Comparison of ENCODE assay signal across 8 cellular contexts in the genomic region with DNA sequence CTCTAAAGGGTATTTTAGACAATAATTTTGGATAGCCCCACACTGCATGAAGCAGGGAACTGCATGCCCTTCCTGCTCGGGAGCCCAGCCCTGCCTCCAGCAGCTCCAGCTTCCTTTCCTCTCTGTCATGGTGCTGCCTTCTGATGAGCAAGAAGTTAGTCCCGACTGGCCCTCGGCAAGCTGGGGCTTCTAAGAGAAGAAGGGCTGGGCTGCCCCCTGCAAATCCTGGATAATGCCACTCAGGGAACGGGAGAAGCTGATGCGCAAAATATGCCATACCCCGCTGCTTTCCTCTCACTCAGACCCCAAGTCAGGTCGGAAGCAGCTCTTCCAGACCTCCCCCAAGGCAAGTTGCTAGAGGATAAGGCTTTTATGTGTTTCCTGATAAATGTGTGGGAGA.
A peak's percentile ranks its signal among the peaks of the same experiment; 100 is the strongest.
DNase-seq lines count a peak whose midpoint lies in the region; ATAC-seq and TF ChIP-seq lines count a peak whose summit lies in the region.

No MANE protein-coding gene starts in this region.

- peak overlapping the region; percentile 10; the same call in 1 of the 2 replicates for H2BK120ac ChIP-seq in IMR-90 (ENCODE audit: low read depth, low read length)

- peak overlapping the region; percentile 4; the same call in 1 of the 2 replicates for H2AK5ac ChIP-seq in IMR-90 (ENCODE audit: low read depth, low read length)

- no peak overlapping the region for H3K9ac ChIP-seq in IMR-90 (ENCODE audit: low read depth, low read length)

- H3K27ac ChIP-seq in CD8-positive, alpha-beta T cell (ENCODE audit: low read depth, low read length), result peak overlapping the region; percentile 90
- H3K27ac ChIP-seq in IMR-90 (ENCODE audit: insufficient read depth, low read length) (no peak overlapping the region), SJCRH30 (no peak overlapping the region)

- H3K27me3 ChIP-seq in CD8-positive, alpha-beta T cell (ENCODE audit: insufficient read depth, low read length), result no peaks in the 10 kb centered on the region
- peaks cover 1% of the 10 kb centered on the region; the same call in 1 of the 2 replicates for H3K27me3 ChIP-seq in IMR-90 (ENCODE audit: control insufficient read depth, insufficient read depth, low read length)
- no peaks in the 10 kb centered on the region for H3K27me3 ChIP-seq in SJCRH30

- no peak overlapping the region for H3K4ac ChIP-seq in IMR-90 (ENCODE audit: low read depth, low read length)

- H3K79me1 ChIP-seq in IMR-90 (ENCODE audit: low read depth in 1 of 2, low read length in 2 of 2), result no peaks in the 10 kb centered on the region

- POLR2A ChIA-PET in CD8-positive, alpha-beta T cell (lab: Charles Lee), result interaction anchor here (0.7 to 5.3 kb wide), 28 partner anchors 7 to 341 kb away, joined by 3 to 58 read pairs (median 8); no protein-coding TSS in a partner anchor
- POLR2A ChIA-PET in IMR-90 (lab: Charles Lee; ENCODE audit: unreplicated experiment), result no interaction called here

- no peak overlapping the region for H2BK20ac ChIP-seq in IMR-90 (ENCODE audit: low read depth, low read length)

- no peak overlapping the region for H3K56ac ChIP-seq in IMR-90 (ENCODE audit: extremely low read depth, insufficient read depth, low read length)

- H3K4me3 Mint-ChIP-seq in CD8-positive, alpha-beta T cell, result peak overlapping the region; percentile 88
- H3K4me3 Mint-ChIP-seq in activated naive CD8-positive, alpha-beta T cell treated with anti-CD3 and anti-CD28 coated beads for 36 hours, result peak overlapping the region; percentile 82
- peak overlapping the region; percentile 59 to 96 (median 88) for H3K4me3 Mint-ChIP-seq in naive B cell
- no peak overlapping the region for H3K4me3 Mint-ChIP-seq in Calu3 (ENCODE audit: low read depth, unreplicated experiment)

- no peak overlapping the region; the same call in 1 of the 2 replicates for H4K91ac ChIP-seq in IMR-90 (ENCODE audit: insufficient read depth, low read depth, low read length)

- H3K9me3 ChIP-seq in CD8-positive, alpha-beta T cell (ENCODE audit: low read length), result no peaks in the 10 kb centered on the region
- H3K9me3 ChIP-seq in IMR-90 (ENCODE audit: control insufficient read depth, insufficient read depth, low read length) (no peaks in the 10 kb centered on the region), SJCRH30 (replicated peaks) (no peaks in the 10 kb centered on the region)

- no peak for ATAC-seq in CD8-positive, alpha-beta T cell
- no peak for ATAC-seq in IMR-90 (ENCODE audit: low read depth)
- no peak for ATAC-seq in naive B cell (ENCODE audit: low read depth in 2 of 2)
- ATAC-seq in GM21423 (IDR thresholded peaks at IDR 0.05; ENCODE audit: unreplicated experiment), result no peak

- H4K20me1 ChIP-seq in IMR-90 (ENCODE audit: insufficient read depth, low read length), result no peaks in the 10 kb centered on the region

- DNase-seq in CD8-positive, alpha-beta T cell, result peak in 1 of 7 experiments; percentile 22
- DNase-seq in IMR-90, result no peak
- no peak for DNase-seq in activated naive CD8-positive, alpha-beta T cell treated with anti-CD3 and anti-CD28 coated beads for 36 hours
- no peak for DNase-seq in naive B cell
- DNase-seq in SJCRH30, result no peak
- DNase-seq in Calu3, result no peak
- DNase-seq in AG08396 (ENCODE audit: low spot score), result no peak

- no peak for TF ChIP-seq CTCF in CD8-positive, alpha-beta T cell (IDR thresholded peaks at IDR 0.05)
- TF ChIP-seq CTCF in IMR-90 (conservative IDR thresholded peaks at IDR 0.05; ENCODE audit: low read depth, low read length) (no peak), Calu3 (IDR thresholded peaks at IDR 0.05; ENCODE audit: unreplicated experiment) (no peak)

- no peak overlapping the region for H2AK9ac ChIP-seq in IMR-90 (replicated peaks; ENCODE audit: low read depth, low read length, poor library complexity)

- no peaks in the 10 kb centered on the region for H3K27me3 Mint-ChIP-seq in CD8-positive, alpha-beta T cell (ENCODE audit: low read depth)
- H3K27me3 Mint-ChIP-seq in activated naive CD8-positive, alpha-beta T cell treated with anti-CD3 and anti-CD28 coated beads for 36 hours, result no peaks in the 10 kb centered on the region
- no peaks in the 10 kb centered on the region for H3K27me3 Mint-ChIP-seq in naive B cell
- no peaks in the 10 kb centered on the region for H3K27me3 Mint-ChIP-seq in Calu3 (ENCODE audit: unreplicated experiment)

- no peak overlapping the region; the same call in 2 of the 3 replicates for H2BK15ac ChIP-seq in IMR-90 (ENCODE audit: low read depth, low read length)

- peaks cover 5% of the 10 kb centered on the region for H3K9me3 Mint-ChIP-seq in CD8-positive, alpha-beta T cell
- H3K9me3 Mint-ChIP-seq in activated naive CD8-positive, alpha-beta T cell treated with anti-CD3 and anti-CD28 coated beads for 36 hours, result peaks cover 17% of the 10 kb centered on the region
- no peaks in the 10 kb centered on the region for H3K9me3 Mint-ChIP-seq in naive B cell
- no peaks in the 10 kb centered on the region for H3K9me3 Mint-ChIP-seq in Calu3 (ENCODE audit: low read depth, unreplicated experiment)

- no peak overlapping the region for H4K8ac ChIP-seq in IMR-90 (ENCODE audit: low read depth in 2 of 2, low read length in 2 of 2)

- H3K14ac ChIP-seq in IMR-90 (replicated peaks; ENCODE audit: low read depth, low read length), result no peak overlapping the region

- dilution Hi-C loops in IMR-90 (cut with HindIII; ENCODE audit: low sequenced_read_pairs, unreplicated experiment), result no loop called here

- H3K23ac ChIP-seq in IMR-90 (ENCODE audit: low read depth, low read length), result no peak overlapping the region

- peaks cover 77% of the 10 kb centered on the region for H3K4me1 ChIP-seq in CD8-positive, alpha-beta T cell (ENCODE audit: insufficient read depth, low read length)
- H3K4me1 ChIP-seq in IMR-90 (ENCODE audit: control insufficient read depth, insufficient read depth, low read length), result peaks cover 14% of the 10 kb centered on the region
- H3K4me1 ChIP-seq in SJCRH30, result peaks cover 24% of the 10 kb centered on the region

- TF ChIP-seq RAD21 in IMR-90 (IDR thresholded peaks at IDR 0.05; ENCODE audit: low read length), result no peak

- H3K4me3 ChIP-seq in CD8-positive, alpha-beta T cell (ENCODE audit: low read depth, low read length), result peak overlapping the region; percentile 51
- no peak overlapping the region for H3K4me3 ChIP-seq in IMR-90 (ENCODE audit: insufficient read depth, low read depth, low read length)
- H3K4me3 ChIP-seq in SJCRH30, result no peak overlapping the region

- CTCF ChIA-PET in CD8-positive, alpha-beta T cell (lab: Charles Lee), result interaction anchor here (0.8 to 18.0 kb wide), 44 partner anchors 10 to 340 kb away, joined by 3 to 236 read pairs (median 5); no protein-coding TSS in a partner anchor
- CTCF ChIA-PET in IMR-90 (lab: Yijun Ruan, JAX), result interaction anchor here (0.9 to 1.5 kb wide), 6 partner anchors 119 to 341 kb away, joined by 3 to 9 read pairs (median 4); no protein-coding TSS in a partner anchor
- CTCF ChIA-PET in Calu3 (lab: Charles Lee), result interaction anchor here (1.0 to 2.2 kb wide), 5 partner anchors 119 to 341 kb away, joined by 3 to 9 read pairs (median 7); no protein-coding TSS in a partner anchor

- H3K4me2 ChIP-seq in IMR-90 (ENCODE audit: low read depth, low read length), result no peak overlapping the region

- no peak overlapping the region for H3K18ac ChIP-seq in IMR-90 (ENCODE audit: low read depth, low read length)

- BruUV-seq in IMR-90 (replicated peaks; lab: Mats Ljungman, UMichigan) (no TSS peak), Calu3 (replicated peaks; lab: Mats Ljungman, UMichigan) (no TSS peak)

- intact Hi-C loops in CD8-positive, alpha-beta T cell (cut with DNase I, micrococcal nuclease), result loop anchor here (2.0 to 5.0 kb wide), 7 partner anchors 86 to 466 kb away; no protein-coding TSS in a partner anchor
- intact Hi-C loops in IMR-90 (cut with micrococcal nuclease), result loop anchor here (2.0 to 5.0 kb wide), 2 partner anchors 162 to 259 kb away; no protein-coding TSS in a partner anchor
- intact Hi-C loops in Calu3 (cut with micrococcal nuclease; ENCODE audit: unreplicated experiment), result loop anchor here (2.0 to 10.0 kb wide), 5 partner anchors 80 to 544 kb away; no protein-coding TSS in a partner anchor

- H3K4me1 Mint-ChIP-seq in CD8-positive, alpha-beta T cell (ENCODE audit: low read depth), result peaks cover 92% of the 10 kb centered on the region
- peaks cover 91% of the 10 kb centered on the region for H3K4me1 Mint-ChIP-seq in activated naive CD8-positive, alpha-beta T cell treated with anti-CD3 and anti-CD28 coated beads for 36 hours
- H3K4me1 Mint-ChIP-seq in naive B cell, result peaks cover 72 to 95% (median 83%) of the 10 kb centered on the region in 3 donors
- H3K4me1 Mint-ChIP-seq in Calu3 (ENCODE audit: low read depth, unreplicated experiment), result peaks cover 30% of the 10 kb centered on the region

- H2AFZ ChIP-seq in IMR-90 (replicated peaks; ENCODE audit: low read length, poor library complexity), result no peak overlapping the region

- WGBS in IMR-90 (ENCODE audit: extremely low coverage in 2 of 2, insufficient read length in 1 of 2), 2 experiments, result 83% methylated on average over 3 of the region's 7 CpGs; no CpG with 5 or more reads in 1 of the 2 experiments

- no peak overlapping the region for H2BK5ac ChIP-seq in IMR-90 (ENCODE audit: low read depth, low read length, poor library complexity, severe bottlenecking)

- in situ Hi-C loops in IMR-90 (cut with MboI; ENCODE audit: low sequenced_read_pairs), result loop anchor here (5.0 kb wide), 1 partner anchor 166 kb away; no protein-coding TSS in a partner anchor

- H4K5ac ChIP-seq in IMR-90 (ENCODE audit: low read depth, low read length), result no peak overlapping the region

- H3K9me1 ChIP-seq in IMR-90 (ENCODE audit: insufficient read depth, low read length), result peaks cover 3% of the 10 kb centered on the region; the same call in 1 of the 2 replicates

- TF ChIP-seq POLR2A in IMR-90 (IDR thresholded peaks at IDR 0.05; ENCODE audit: low read depth, low read length), result no peak

- H3K27ac Mint-ChIP-seq in CD8-positive, alpha-beta T cell, result peak overlapping the region; percentile 100
- H3K27ac Mint-ChIP-seq in activated naive CD8-positive, alpha-beta T cell treated with anti-CD3 and anti-CD28 coated beads for 36 hours, result peak overlapping the region; percentile 93
- H3K27ac Mint-ChIP-seq in naive B cell (peak overlapping the region; percentile 98 to 100 (median 99)), Calu3 (ENCODE audit: unreplicated experiment) (no peak overlapping the region)

- no peaks in the 10 kb centered on the region for H3K36me3 ChIP-seq in CD8-positive, alpha-beta T cell (ENCODE audit: insufficient read depth, low read length)
- H3K36me3 ChIP-seq in IMR-90 (ENCODE audit: control insufficient read depth, insufficient read depth, low read length), result no peaks in the 10 kb centered on the region
- no peaks in the 10 kb centered on the region for H3K36me3 ChIP-seq in SJCRH30

- peaks cover 2% of the 10 kb centered on the region for H3K36me3 Mint-ChIP-seq in CD8-positive, alpha-beta T cell
- H3K36me3 Mint-ChIP-seq in activated naive CD8-positive, alpha-beta T cell treated with anti-CD3 and anti-CD28 coated beads for 36 hours, result peaks cover 37% of the 10 kb centered on the region
- H3K36me3 Mint-ChIP-seq in naive B cell (no peaks in the 10 kb centered on the region), Calu3 (ENCODE audit: insufficient read depth, unreplicated experiment) (no peaks in the 10 kb centered on the region)

TF ChIP-seq in IMR-90, 13 proteins besides CTCF, POLR2A, EP300 and RAD21 (continues in another document):
- TF ChIP-seq MXI1 (IDR thresholded peaks at IDR 0.05; ENCODE audit: borderline replicate concordance, low read depth, low read length), result no peak
